Comparison of ENCODE assay signal across 14 cellular contexts in the genomic region with DNA sequence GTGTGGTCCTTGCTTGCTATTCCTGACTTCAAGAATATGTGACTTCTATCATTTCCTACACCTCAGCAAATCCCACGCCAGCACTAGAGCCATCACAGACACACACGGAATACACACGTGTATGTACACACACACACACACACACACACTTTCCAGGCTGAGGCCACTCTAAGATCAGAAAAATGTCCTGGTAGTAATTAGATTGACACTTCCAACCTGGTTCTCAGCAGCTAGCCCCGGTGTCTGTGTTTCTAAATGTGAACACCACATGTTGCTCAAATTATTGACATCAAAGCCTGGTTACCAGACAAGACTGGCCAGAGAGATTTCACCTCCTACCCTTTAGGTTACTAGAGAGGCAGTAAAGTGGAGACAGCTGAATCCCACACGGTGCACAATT.
"Had no signal": no experiment of that assay in that cellular context is flagged by ENCODE, and none has a peak within 500 bp of the region (broad histone marks: within the 10 kb centered on the region; RNA-seq: fewer than 3 reads in every experiment).

No MANE protein-coding gene starts in this region.

- H3K4me3 Mint-ChIP-seq: stimulated activated effector memory CD8-positive, alpha-beta T cell treated with anti-CD3 and anti-CD28 coated beads, Interleukin-12 subunit alpha, Interleukin-12 subunit beta, amount 100 ng/mL, for 72 hours had no signal

- H3K27ac Mint-ChIP-seq: stimulated activated effector memory CD8-positive, alpha-beta T cell treated with anti-CD3 and anti-CD28 coated beads, Interleukin-12 subunit alpha, Interleukin-12 subunit beta, amount 100 ng/mL, for 72 hours had no signal

- H3K4me3 ChIP-seq: esophagus muscularis mucosa, left lung, smooth muscle cell, upper lobe of left lung had no signal

- H3K9me3 Mint-ChIP-seq: stimulated activated effector memory CD8-positive, alpha-beta T cell treated with anti-CD3 and anti-CD28 coated beads, Interleukin-12 subunit alpha, Interleukin-12 subunit beta, amount 100 ng/mL, for 72 hours had no signal

- H3K27ac ChIP-seq: esophagus muscularis mucosa, foreskin keratinocyte, left lung, upper lobe of left lung had no signal

- H3K9me3 ChIP-seq: esophagus muscularis mucosa, left lung, upper lobe of left lung had no signal

- H3K4me1 ChIP-seq: foreskin keratinocyte, left lung, upper lobe of left lung had no signal

- DNase-seq: activated CD4-positive, alpha-beta T cell treated with anti-CD3 and anti-CD28 coated beads, Interleukin-2, amount 50 U/mL, for 4 hours; activated CD4-positive, CD25-positive, alpha-beta regulatory T cell treated with anti-CD3 and anti-CD28 coated beads, Interleukin-2, amount 50 U/mL, for 72 hours; activated naive CD4-positive, alpha-beta T cell treated with anti-CD3 and anti-CD28 coated beads, Interleukin-2, amount 50 U/mL, for 16 hours; activated T-cell treated with anti-CD3 and anti-CD28 coated beads, Interleukin-2, amount 50 U/mL, for 1 hour; amniotic stem cell; foreskin keratinocyte; mesendoderm; posterior cingulate gyrus; upper lobe of left lung had no signal

- H3K36me3 Mint-ChIP-seq: brain; stimulated activated effector memory CD8-positive, alpha-beta T cell treated with anti-CD3 and anti-CD28 coated beads, Interleukin-12 subunit alpha, Interleukin-12 subunit beta, amount 100 ng/mL, for 72 hours had no signal

- H3K27me3 ChIP-seq: esophagus muscularis mucosa, foreskin keratinocyte, left lung, upper lobe of left lung had no signal

- H3K4me2 ChIP-seq: smooth muscle cell had no signal

- ATAC-seq: foreskin keratinocyte; left lung; stimulated activated effector memory CD8-positive, alpha-beta T cell treated with anti-CD3 and anti-CD28 coated beads, Interleukin-12 subunit alpha, Interleukin-12 subunit beta, amount 100 ng/mL, for 72 hours had no signal

- H3K36me3 ChIP-seq: esophagus muscularis mucosa, left lung, upper lobe of left lung had no signal

- H3K4me1 Mint-ChIP-seq: stimulated activated effector memory CD8-positive, alpha-beta T cell treated with anti-CD3 and anti-CD28 coated beads, Interleukin-12 subunit alpha, Interleukin-12 subunit beta, amount 100 ng/mL, for 72 hours had no signal
